8 cellular contexts compared by ENCODE assay signal in the genomic region with DNA sequence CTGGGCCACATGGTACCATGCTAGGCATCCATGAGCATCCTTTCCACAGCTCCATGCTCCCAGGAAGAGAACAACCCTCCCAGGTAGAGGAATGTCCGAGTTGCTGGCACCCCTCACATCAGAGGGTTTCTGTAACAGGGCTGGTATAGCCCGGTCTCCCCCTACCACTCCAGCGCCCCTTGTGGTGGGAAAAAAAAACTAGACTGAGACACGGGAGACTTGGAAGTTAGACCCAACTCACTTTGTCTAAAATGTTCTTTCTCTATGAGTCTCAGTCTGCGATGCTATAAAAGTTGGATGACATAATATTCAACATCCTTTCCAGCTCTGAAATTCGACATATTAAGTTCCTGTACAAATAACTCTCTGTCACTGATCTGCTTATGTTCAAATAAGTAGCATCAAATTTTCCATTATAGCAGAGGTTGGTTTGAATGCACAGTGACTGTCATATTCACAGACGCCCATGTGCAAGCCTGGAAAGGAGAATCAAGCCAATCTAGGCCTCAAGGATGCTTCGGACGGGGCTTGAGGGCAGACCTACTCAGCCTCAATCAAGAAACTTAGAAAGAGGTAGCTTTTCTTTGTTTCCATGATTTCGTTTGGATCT. TPM values are rescaled to one million over a fixed set of nuclear protein-coding genes. Genes with fewer than 3 reads are reported as not detected.
DNase-seq lines count a peak whose midpoint lies in the region; ATAC-seq, FAIRE-seq and TF ChIP-seq lines count a peak whose summit lies in the region.

No MANE protein-coding gene starts in this region.

- ATAC-seq in gastroesophageal sphincter (no peak), GM19324 (IDR thresholded peaks at IDR 0.05; ENCODE audit: low FRiP score, unreplicated experiment) (no peak)

- H3K9me3 ChIP-seq in SU-DHL-6 (ENCODE audit: insufficient read depth, low read length), result no peaks in the 10 kb centered on the region
- H3K9me3 ChIP-seq in gastroesophageal sphincter, result no peaks in the 10 kb centered on the region
- H3K9me3 ChIP-seq in tibial artery, result no peaks in the 10 kb centered on the region

- intact Hi-C loops in tibial artery (cut with DNase I; ENCODE audit: low total_unique reads), result no loop called here

- H3K27me3 ChIP-seq in SU-DHL-6 (ENCODE audit: low read length) (no peaks in the 10 kb centered on the region), gastroesophageal sphincter (no peaks in the 10 kb centered on the region), tibial artery (no peaks in the 10 kb centered on the region)

- no peak for DNase-seq in GM18507 (ENCODE audit: extremely low spot score, insufficient read length, low read depth)
- no peak for DNase-seq in tibial artery
- DNase-seq in NCI-H2196 (lab: John Stamatoyannopoulos, UW; ENCODE audit: unreplicated experiment), result no peak
- DNase-seq in NCI-H2081 treated with DMSO at 0.1 percent for 48 hours (lab: John Stamatoyannopoulos, UW), result no peak

- no peaks in the 10 kb centered on the region for H3F3A ChIP-seq in SU-DHL-6 (ENCODE audit: insufficient read depth)

- TF ChIP-seq POLR2A in gastroesophageal sphincter (IDR thresholded peaks at IDR 0.05), result no peak

- 44 to 47% methylated on average over 9 to 10 of the region's 10 CpGs for WGBS in gastroesophageal sphincter (ENCODE audit: low coverage in 1 of 2), 2 donors

- H3K4me1 ChIP-seq in gastroesophageal sphincter (peaks cover 0 to 55% (median 25%) of the 10 kb centered on the region in 3 donors), tibial artery (peaks cover 0 to 90% (median 62%) of the 10 kb centered on the region in 4 donors)

- H3K79me2 ChIP-seq in SU-DHL-6 (ENCODE audit: insufficient read depth, low read length), result no peaks in the 10 kb centered on the region

- H4K20me1 ChIP-seq in SU-DHL-6 (ENCODE audit: low read depth, low read length), result no peaks in the 10 kb centered on the region

- H2AFZ ChIP-seq in SU-DHL-6 (ENCODE audit: low read depth, low read length, severe bottlenecking), result no peak overlapping the region

- no peaks in the 10 kb centered on the region for H3K36me3 ChIP-seq in SU-DHL-6 (ENCODE audit: low read length)
- H3K36me3 ChIP-seq in gastroesophageal sphincter, result no peaks in the 10 kb centered on the region
- peaks cover 0 to 10% (median 3%) of the 10 kb centered on the region in 3 donors for H3K36me3 ChIP-seq in tibial artery

- no peak overlapping the region for H3K4me2 ChIP-seq in SU-DHL-6 (ENCODE audit: low read depth, low read length, poor library complexity, severe bottlenecking)

- H3K27ac ChIP-seq in C4-2B (no peak overlapping the region), SU-DHL-6 (ENCODE audit: low read depth, low read length) (no peak overlapping the region), gastroesophageal sphincter (peak overlapping the region in 3 of 4 donors; percentile 36 to 59 (median 49)), tibial artery (peak overlapping the region; percentile 70 to 89)

- H3K9me2 ChIP-seq in SU-DHL-6 (replicated peaks; ENCODE audit: insufficient read depth, low read length), result no peaks in the 10 kb centered on the region

- H3K4me3 ChIP-seq in SU-DHL-6 (ENCODE audit: insufficient read depth, low read length, poor library complexity, severe bottlenecking) (no peak overlapping the region), gastroesophageal sphincter (no peak overlapping the region), tibial artery (no peak overlapping the region)

- TF ChIP-seq CTCF in C4-2B (conservative IDR thresholded peaks at IDR 0.05) (peak; percentile 81), SU-DHL-6 (IDR thresholded peaks at IDR 0.05; ENCODE audit: insufficient read depth, low read length, poor library complexity, severe bottlenecking) (peak; percentile 68), gastroesophageal sphincter (IDR thresholded peaks at IDR 0.05) (peak in 2 of 4 experiments; percentile 11 to 17), tibial artery (IDR thresholded peaks at IDR 0.05) (peak; percentile 17 to 25)

- FAIRE-seq in GM18507 (lab: Jason Lieb, UNC), result peak; percentile 38

- H3K9ac ChIP-seq in SU-DHL-6 (ENCODE audit: low read length), result no peak overlapping the region

- TF ChIP-seq EP300 in gastroesophageal sphincter (IDR thresholded peaks at IDR 0.05), result no peak

RNA-seq across cellular contexts. Expression of a gene that starts 25.7 kb away (rescaled TPM):
- 10 to 100 TPM; 19.9 to 38.6 (median 29.2) TPM for total RNA-seq in gastroesophageal sphincter

RNA-seq across cellular contexts. Expression of a gene that starts 54.5 kb away (rescaled TPM):
- 100 to 1,000 TPM in 2 of 4 donors, 10 to 100 TPM in 2; 77.7 to 186 (median 127) TPM for total RNA-seq in gastroesophageal sphincter

Comparison
In these comparisons a context has a peak if more than half of its experiments do, and no peak if none do; other contexts are left out.
1. H3K27ac ChIP-seq: peak in gastroesophageal sphincter (3 of 4) and tibial artery (2 of 2); none in C4-2B (single experiment) and SU-DHL-6 (single experiment).